ENCODE assay signal across 28 cellular contexts in genomic region chr1:43958351-43959255, GRCh38. TPM values are rescaled to one million over a fixed set of nuclear protein-coding genes. Genes with fewer than 3 reads are reported as not detected.
"Had no signal": no experiment of that assay in that cellular context is flagged by ENCODE, and none has a peak within 500 bp of the region (broad histone marks: within the 10 kb centered on the region; RNA-seq: fewer than 3 reads in every experiment).

No MANE protein-coding gene starts in this region.

- H3K27me3 ChIP-seq: esophagus muscularis mucosa, neutrophil, ovary, testis had no signal

- H3K4me1 Mint-ChIP-seq: stimulated activated effector memory CD8-positive, alpha-beta T cell treated with anti-CD3 and anti-CD28 coated beads, Interleukin-12 subunit alpha, Interleukin-12 subunit beta, amount 100 ng/mL, for 72 hours; stimulated activated naive CD8-positive, alpha-beta T cell treated with anti-CD3 and anti-CD28 coated beads, Interleukin-15, amount 100 ng/mL, for 72 hours had no signal

- FAIRE-seq: endothelial cell of umbilical vein, frontal cortex, small intestine had no signal

- H3K27ac Mint-ChIP-seq: activated CD4-positive, alpha-beta memory T cell treated with anti-CD3 and anti-CD28 coated beads, Interleukin-2, amount 10 ng/mL, durations not matched to agents 7 days and 5 days; activated naive CD4-positive, alpha-beta T cell treated with anti-CD3 and anti-CD28 coated beads for 36 hours; activated naive CD8-positive, alpha-beta T cell treated with anti-CD3 and anti-CD28 coated beads, Interleukin-2, amount 10 ng/mL, durations not matched to agents 7 days and 5 days; activated T-cell treated with anti-CD3 and anti-CD28 coated beads, Interleukin-2, amount 50 U/mL, for 72 hours; dendritic cell treated with granulocyte-macrophage colony-stimulating factor and Interleukin-4, amounts not matched to agents 40 ng/mL and 50 ng/mL, for 4 days; natural killer cell; stimulated activated effector memory CD8-positive, alpha-beta T cell treated with anti-CD3 and anti-CD28 coated beads, Interleukin-12 subunit alpha, Interleukin-12 subunit beta, amount 100 ng/mL, for 72 hours; stimulated activated naive CD8-positive, alpha-beta T cell treated with anti-CD3 and anti-CD28 coated beads, Interleukin-15, amount 100 ng/mL, for 72 hours; T-helper 1 cell treated with Interleukin-12 subunit alpha and Interleukin-12 subunit beta and Interleukin-4 antibody, amounts not matched to agents 30 μg/mL and 1 μg/mL, for 36 hours had no signal

- H3K27me3 Mint-ChIP-seq: activated CD4-positive, alpha-beta memory T cell treated with anti-CD3 and anti-CD28 coated beads, Interleukin-2, amount 10 ng/mL, durations not matched to agents 7 days and 5 days; activated CD4-positive, alpha-beta T cell treated with anti-CD3 and anti-CD28 coated beads, Interleukin-2, amount 10 ng/mL, durations not matched to agents 24 days and 14 days; activated naive CD8-positive, alpha-beta T cell treated with anti-CD3 and anti-CD28 coated beads, Interleukin-2, amount 10 ng/mL, durations not matched to agents 7 days and 5 days; dendritic cell treated with granulocyte-macrophage colony-stimulating factor and Interleukin-4, amounts not matched to agents 40 ng/mL and 50 ng/mL, for 4 days; stimulated activated naive CD8-positive, alpha-beta T cell treated with anti-CD3 and anti-CD28 coated beads, Interleukin-15, amount 100 ng/mL, for 72 hours had no signal

- H3K27ac ChIP-seq: esophagus muscularis mucosa, neutrophil, ovary, testis had no signal

- ATAC-seq: activated T-cell treated with anti-CD3 and anti-CD28 coated beads, Interleukin-2, amount 50 U/mL, for 72 hours; natural killer cell; right cardiac atrium; stimulated activated effector memory CD8-positive, alpha-beta T cell treated with anti-CD3 and anti-CD28 coated beads, Interleukin-12 subunit alpha, Interleukin-12 subunit beta, amount 100 ng/mL, for 72 hours; stimulated activated naive CD8-positive, alpha-beta T cell treated with anti-CD3 and anti-CD28 coated beads, Interleukin-15, amount 100 ng/mL, for 72 hours had no signal

- H3K9me3 ChIP-seq: esophagus muscularis mucosa, neutrophil, ovary, testis had no signal

- DNase-seq: activated CD4-positive, alpha-beta memory T cell treated with anti-CD3 and anti-CD28 coated beads, Interleukin-2, amount 10 ng/mL, durations not matched to agents 7 days and 5 days; activated CD4-positive, alpha-beta T cell treated with anti-CD3 and anti-CD28 coated beads, Interleukin-2, amount 10 ng/mL, durations not matched to agents 24 days and 14 days; activated effector memory CD4-positive, alpha-beta T cell treated with Interleukin-2 at 50 U/mL for 16 hours; activated naive CD4-positive, alpha-beta T cell treated with anti-CD3 and anti-CD28 coated beads for 36 hours; activated naive CD8-positive, alpha-beta T cell treated with anti-CD3 and anti-CD28 coated beads, Interleukin-2, amount 10 ng/mL, durations not matched to agents 7 days and 5 days; activated T-cell treated with anti-CD3 and anti-CD28 coated beads, Interleukin-2, amount 50 U/mL, for 72 hours; amniotic stem cell; effector CD8-positive, alpha-beta T cell; hippocampal formation; kidney glomerular epithelial cell; midbrain; natural killer cell; ovary; right cardiac atrium; small intestine; stimulated activated CD4-positive, alpha-beta T cell treated with anti-CD3 and anti-CD28 coated beads, Interleukin-2, amount 100 ng/mL, for 24 hours; stimulated activated naive CD8-positive, alpha-beta T cell treated with anti-CD3 and anti-CD28 coated beads, Interleukin-15, amount 100 ng/mL, for 72 hours; T1000; testis; trophoblast cell had no signal

- H3K4me3 Mint-ChIP-seq: activated CD4-positive, alpha-beta memory T cell treated with anti-CD3 and anti-CD28 coated beads, Interleukin-2, amount 10 ng/mL, durations not matched to agents 7 days and 5 days; activated CD4-positive, alpha-beta T cell treated with anti-CD3 and anti-CD28 coated beads, Interleukin-2, amount 10 ng/mL, durations not matched to agents 24 days and 14 days; activated naive CD4-positive, alpha-beta T cell treated with anti-CD3 and anti-CD28 coated beads for 36 hours; activated naive CD8-positive, alpha-beta T cell treated with anti-CD3 and anti-CD28 coated beads, Interleukin-2, amount 10 ng/mL, durations not matched to agents 7 days and 5 days; activated T-cell treated with anti-CD3 and anti-CD28 coated beads, Interleukin-2, amount 50 U/mL, for 72 hours; dendritic cell treated with granulocyte-macrophage colony-stimulating factor and Interleukin-4, amounts not matched to agents 40 ng/mL and 50 ng/mL, for 4 days; natural killer cell; stimulated activated effector memory CD8-positive, alpha-beta T cell treated with anti-CD3 and anti-CD28 coated beads, Interleukin-12 subunit alpha, Interleukin-12 subunit beta, amount 100 ng/mL, for 72 hours; stimulated activated naive CD8-positive, alpha-beta T cell treated with anti-CD3 and anti-CD28 coated beads, Interleukin-15, amount 100 ng/mL, for 72 hours; T-helper 1 cell treated with Interleukin-12 subunit alpha and Interleukin-12 subunit beta and Interleukin-4 antibody, amounts not matched to agents 30 μg/mL and 1 μg/mL, for 36 hours had no signal

- H3K36me3 Mint-ChIP-seq: natural killer cell had no signal

- H3K4me3 ChIP-seq: esophagus muscularis mucosa, ovary, testis had no signal

- H3K4me1 ChIP-seq: testis had no signal

- H3K36me3 ChIP-seq: ovary had no signal

- H3K9me3 Mint-ChIP-seq: activated CD4-positive, alpha-beta memory T cell treated with anti-CD3 and anti-CD28 coated beads, Interleukin-2, amount 10 ng/mL, durations not matched to agents 7 days and 5 days; activated CD4-positive, alpha-beta T cell treated with anti-CD3 and anti-CD28 coated beads, Interleukin-2, amount 10 ng/mL, durations not matched to agents 24 days and 14 days; activated naive CD4-positive, alpha-beta T cell treated with anti-CD3 and anti-CD28 coated beads for 36 hours; activated naive CD8-positive, alpha-beta T cell treated with anti-CD3 and anti-CD28 coated beads, Interleukin-2, amount 10 ng/mL, durations not matched to agents 7 days and 5 days; activated T-cell treated with anti-CD3 and anti-CD28 coated beads, Interleukin-2, amount 50 U/mL, for 72 hours; dendritic cell treated with granulocyte-macrophage colony-stimulating factor and Interleukin-4, amounts not matched to agents 40 ng/mL and 50 ng/mL, for 4 days; natural killer cell; stimulated activated effector memory CD8-positive, alpha-beta T cell treated with anti-CD3 and anti-CD28 coated beads, Interleukin-12 subunit alpha, Interleukin-12 subunit beta, amount 100 ng/mL, for 72 hours; stimulated activated naive CD8-positive, alpha-beta T cell treated with anti-CD3 and anti-CD28 coated beads, Interleukin-15, amount 100 ng/mL, for 72 hours; T-helper 1 cell treated with Interleukin-12 subunit alpha and Interleukin-12 subunit beta and Interleukin-4 antibody, amounts not matched to agents 30 μg/mL and 1 μg/mL, for 36 hours had no signal

RNA-seq across cellular contexts. Expression of gene ARTN, which starts 25.0 kb away (rescaled TPM):
- total RNA-seq: activated CD4-positive, alpha-beta T cell treated with anti-CD3 and anti-CD28 coated beads, Interleukin-2, amount 10 ng/mL, durations not matched to agents 24 days and 14 days; activated naive CD4-positive, alpha-beta T cell treated with anti-CD3 and anti-CD28 coated beads for 36 hours; pulmonary artery endothelial cell had no signal
